Comparison of ENCODE assay signal across 11 cellular contexts in the genomic region with DNA sequence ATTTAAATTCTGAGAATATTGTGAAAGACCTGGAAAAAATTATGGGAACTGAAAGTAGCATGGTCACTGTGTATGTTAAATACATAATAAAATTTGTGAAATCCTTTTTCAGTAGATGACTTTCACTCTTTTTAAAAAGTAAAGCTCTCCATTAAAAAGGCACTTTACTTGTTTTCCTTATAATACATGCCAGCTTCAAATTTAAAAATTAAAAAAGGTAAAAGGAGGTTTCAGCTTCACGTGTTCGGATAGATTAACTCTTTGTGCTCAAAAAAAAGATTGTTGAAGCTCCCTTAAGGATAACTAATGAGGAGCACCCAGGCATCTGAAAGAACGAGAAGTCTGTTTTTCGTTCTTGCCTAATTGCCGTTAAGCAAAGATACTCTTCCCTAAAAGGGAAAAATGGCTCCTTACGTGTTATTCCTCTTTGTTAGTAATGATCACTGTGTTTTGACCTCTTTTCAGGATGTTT.
DNase-seq lines count a peak whose midpoint lies in the region; ATAC-seq and TF ChIP-seq lines count a peak whose summit lies in the region.
"Had no signal": no experiment of that assay in that cellular context is flagged by ENCODE, and none has a peak within 500 bp of the region (broad histone marks: within the 10 kb centered on the region; RNA-seq: fewer than 3 reads in every experiment).

No MANE protein-coding gene starts in this region.

- H3K9me3 Mint-ChIP-seq in chondrocyte (ENCODE audit: low read depth) (no peaks in the 10 kb centered on the region), neural progenitor cell (no peaks in the 10 kb centered on the region)
- no peaks in the 10 kb centered on the region for H3K9me3 Mint-ChIP-seq in activated CD4-positive, alpha-beta memory T cell treated with anti-CD3 and anti-CD28 coated beads, Interleukin-2, amount 10 ng/mL, durations not matched to agents 7 days and 5 days

- CTCF ChIA-PET in activated CD4-positive, alpha-beta memory T cell treated with anti-CD3 and anti-CD28 coated beads, Interleukin-2, amount 10 ng/mL, durations not matched to agents 7 days and 5 days (lab: Charles Lee): interaction anchor here (0.9 kb wide), 2 partner anchors 15 to 19 kb away, joined by 3 read pairs; no protein-coding TSS in a partner anchor

- no peak overlapping the region for H2AFZ ChIP-seq in neural progenitor cell (replicated peaks)

- no peak overlapping the region for H3K9ac ChIP-seq in neural progenitor cell

- H3K9me3 ChIP-seq in BE2C (no peaks in the 10 kb centered on the region), neural progenitor cell (ENCODE audit: low read depth) (no peaks in the 10 kb centered on the region)

- DNase-seq in BE2C (no peak), NCI-H2029 treated with DMSO at 0.1 percent for 48 hours (lab: John Stamatoyannopoulos, UW) (peak; percentile 61), chondrocyte (ENCODE audit: low spot score) (no peak), neural progenitor cell (ENCODE audit: low spot score) (no peak), dermis blood vessel endothelial cell (no peak)
- DNase-seq in activated CD4-positive, alpha-beta memory T cell treated with anti-CD3 and anti-CD28 coated beads, Interleukin-2, amount 10 ng/mL, durations not matched to agents 7 days and 5 days: no peak
- DNase-seq: activated naive CD4-positive, alpha-beta T cell; COR-L47; RPMI8226 had no signal

- H3K27me3 ChIP-seq in BE2C (no peaks in the 10 kb centered on the region), neural progenitor cell (no peaks in the 10 kb centered on the region)

- H3K36me3 Mint-ChIP-seq in chondrocyte (ENCODE audit: low read depth): no peaks in the 10 kb centered on the region
- H3K36me3 Mint-ChIP-seq in neural progenitor cell: no peaks in the 10 kb centered on the region
- H3K36me3 Mint-ChIP-seq in activated CD4-positive, alpha-beta memory T cell treated with anti-CD3 and anti-CD28 coated beads, Interleukin-2, amount 10 ng/mL, durations not matched to agents 7 days and 5 days (ENCODE audit: low read depth): peaks cover 18% of the 10 kb centered on the region

- H4K20me1 ChIP-seq in neural progenitor cell (ENCODE audit: low read depth): no peaks in the 10 kb centered on the region

- peak overlapping the region; percentile 34 for H3K27ac ChIP-seq in neural progenitor cell

- H3K27ac Mint-ChIP-seq in chondrocyte (ENCODE audit: unreplicated experiment): peak overlapping the region; percentile 80
- H3K27ac Mint-ChIP-seq in neural progenitor cell: no peak overlapping the region
- no peak overlapping the region for H3K27ac Mint-ChIP-seq in activated CD4-positive, alpha-beta memory T cell treated with anti-CD3 and anti-CD28 coated beads, Interleukin-2, amount 10 ng/mL, durations not matched to agents 7 days and 5 days

- peaks cover 5% of the 10 kb centered on the region for H3F3A ChIP-seq in neural progenitor cell (ENCODE audit: low read depth)

- H3K4me3 Mint-ChIP-seq in chondrocyte (ENCODE audit: unreplicated experiment) (peak overlapping the region; percentile 12), neural progenitor cell (no peak overlapping the region)
- no peak overlapping the region for H3K4me3 Mint-ChIP-seq in activated CD4-positive, alpha-beta memory T cell treated with anti-CD3 and anti-CD28 coated beads, Interleukin-2, amount 10 ng/mL, durations not matched to agents 7 days and 5 days

- POLR2A ChIA-PET in activated CD4-positive, alpha-beta memory T cell treated with anti-CD3 and anti-CD28 coated beads, Interleukin-2, amount 10 ng/mL, durations not matched to agents 7 days and 5 days (lab: Charles Lee): interaction anchor here (0.5 to 2.1 kb wide), 6 partner anchors 9 to 35 kb away, joined by 3 to 6 read pairs (median 4); no protein-coding TSS in a partner anchor

- ATAC-seq in GM21367 (IDR thresholded peaks at IDR 0.05; ENCODE audit: unreplicated experiment) (no peak), GM18870 (IDR thresholded peaks at IDR 0.05; ENCODE audit: unreplicated experiment) (no peak)

- no peaks in the 10 kb centered on the region for H3K4me1 ChIP-seq in BE2C
- H3K4me1 ChIP-seq in neural progenitor cell: peaks cover 6% of the 10 kb centered on the region

- TF ChIP-seq CTCF in BE2C (IDR thresholded peaks at IDR 0.05; ENCODE audit: low read depth, low read length) (no peak), chondrocyte (IDR thresholded peaks at IDR 0.05) (no peak), neural progenitor cell (IDR thresholded peaks at IDR 0.05) (no peak)

- no peak overlapping the region for H3K4me2 ChIP-seq in neural progenitor cell

- no peaks in the 10 kb centered on the region; the same call in 1 of the 2 replicates for H3K36me3 ChIP-seq in BE2C
- no peaks in the 10 kb centered on the region for H3K36me3 ChIP-seq in neural progenitor cell

- H3K4me3 ChIP-seq in BE2C (ENCODE audit: low read depth, low read length) (peak overlapping the region; percentile 52), neural progenitor cell (no peak overlapping the region)

- no peaks in the 10 kb centered on the region for H3K27me3 Mint-ChIP-seq in chondrocyte (ENCODE audit: low read depth)
- H3K27me3 Mint-ChIP-seq in neural progenitor cell (ENCODE audit: insufficient read depth, low read depth): no peaks in the 10 kb centered on the region
- no peaks in the 10 kb centered on the region for H3K27me3 Mint-ChIP-seq in activated CD4-positive, alpha-beta memory T cell treated with anti-CD3 and anti-CD28 coated beads, Interleukin-2, amount 10 ng/mL, durations not matched to agents 7 days and 5 days

- H3K4me1 Mint-ChIP-seq in chondrocyte (ENCODE audit: low read depth) (peaks cover 37% of the 10 kb centered on the region), neural progenitor cell (no peaks in the 10 kb centered on the region)
- peaks cover 19% of the 10 kb centered on the region for H3K4me1 Mint-ChIP-seq in activated CD4-positive, alpha-beta memory T cell treated with anti-CD3 and anti-CD28 coated beads, Interleukin-2, amount 10 ng/mL, durations not matched to agents 7 days and 5 days

- H3K79me2 ChIP-seq in neural progenitor cell (ENCODE audit: low read depth): no peaks in the 10 kb centered on the region
